In genomic region chr7:149239345-149240143, GRCh38 we compare ENCODE assay signal across 8 cellular contexts. TPM values are rescaled to one million over a fixed set of nuclear protein-coding genes. Genes with fewer than 3 reads are reported as not detected.
DNase-seq lines count a peak whose midpoint lies in the region; ATAC-seq and TF ChIP-seq lines count a peak whose summit lies in the region.

TSS of gene ZNF212 (plus strand) at chr7:149239651. CDS start at chr7:149239779, 128 bp downstream.

- H3K4me1 ChIP-seq in SJSA1 (replicated peaks), result peaks cover 15% of the 10 kb centered on the region
- peaks cover 8% of the 10 kb centered on the region for H3K4me1 ChIP-seq in testis

- H3K36me3 ChIP-seq in GM06990 (ENCODE audit: control insufficient read depth, insufficient read depth, low read length), result no peaks in the 10 kb centered on the region
- H3K36me3 ChIP-seq in SJSA1, result peaks cover 13% of the 10 kb centered on the region
- H3K36me3 ChIP-seq in testis (ENCODE audit: low read depth, missing control alignments), result no peaks in the 10 kb centered on the region

- CTCF ChIA-PET in HEK293T (lab: Yijun Ruan, JAX), result interaction anchor here (1.0 kb wide), 1 partner anchor 11 kb away, joined by 3 read pairs; no protein-coding TSS in a partner anchor

- H3K9me3 ChIP-seq in SJSA1 (replicated peaks) (no peaks in the 10 kb centered on the region), testis (no peaks in the 10 kb centered on the region)

- peak; percentile 99 for ATAC-seq in omental fat pad (ENCODE audit: low FRiP score)

- TF ChIP-seq CTCF in GM06990 (IDR thresholded peaks at IDR 0.05; ENCODE audit: insufficient read depth, low read length, poor library complexity, severe bottlenecking), result peak; percentile 93
- TF ChIP-seq CTCF in omental fat pad (IDR thresholded peaks at IDR 0.05), result peak in 1 of 3 donors; percentile 58
- TF ChIP-seq CTCF in testis (IDR thresholded peaks at IDR 0.05), result peak; percentile 83 to 96 (median 84)

- 1% methylated on average over 13 to 63 of the region's 64 CpGs for WGBS in testis, 2 donors

- no peak for TF ChIP-seq POLR2A in testis (IDR thresholded peaks at IDR 0.05)

- peak; percentile 86 for DNase-seq in GM06990 (ENCODE audit: extremely low read depth, insufficient read length)
- DNase-seq in HEK293T (ENCODE audit: extremely low spot score), result peak; percentile 100
- peak; percentile 90 for DNase-seq in MV-4-11 (lab: John Stamatoyannopoulos, UW)
- DNase-seq in SJSA1 (ENCODE audit: low read depth in 1 of 2, low spot score in 2 of 2), result peak; percentile 84 to 88
- DNase-seq in activated naive CD4-positive, alpha-beta T cell (lab: John Stamatoyannopoulos, UW), result peak; percentile 64 to 85 (median 74)
- peak; percentile 96 for DNase-seq in germinal center (ENCODE audit: low spot score)
- DNase-seq in omental fat pad (ENCODE audit: low spot score), result peak; percentile 77
- DNase-seq in testis, result peak; percentile 96

- H3K27me3 ChIP-seq in GM06990 (replicated peaks; ENCODE audit: control insufficient read depth, insufficient read depth, low read length), result no peaks in the 10 kb centered on the region
- H3K27me3 ChIP-seq in SJSA1 (replicated peaks), result no peaks in the 10 kb centered on the region
- no peaks in the 10 kb centered on the region for H3K27me3 ChIP-seq in testis

- intact Hi-C loops in testis (cut with DNase I; ENCODE audit: low total_unique reads), result no loop called here

- H3K27ac ChIP-seq in SJSA1 (peak within 1 kb of the TSS; percentile 14), testis (peak within 1 kb of the TSS; percentile 45 to 79)

- POLR2A ChIA-PET in HEK293T (lab: Yijun Ruan, JAX), result interaction anchor here (0.9 to 1.5 kb wide), 4 partner anchors 10 to 23 kb away, joined by 3 to 7 read pairs (median 4); partner anchors contain the start of gene ZNF783

- H3K4me3 ChIP-seq in GM06990 (replicated peaks; ENCODE audit: low read depth, low read length) (peak within 1 kb of the TSS; percentile 95), SJSA1 (peak within 1 kb of the TSS; percentile 88), testis (peak within 1 kb of the TSS; percentile 73 to 90)

TF ChIP-seq in HEK293T, 16 proteins besides CTCF, POLR2A, EP300 and RAD21:
- TF ChIP-seq HDGF (IDR thresholded peaks at IDR 0.05; ENCODE audit: borderline replicate concordance) (peak; percentile 83; the same call in 1 of the 2 replicates), PKNOX1 (IDR thresholded peaks at IDR 0.05) (peak; percentile 93), TARDBP (IDR thresholded peaks at IDR 0.05) (no peak), L3MBTL2 (conservative IDR thresholded peaks at IDR 0.05) (peak; percentile 35), ELF4 (IDR thresholded peaks at IDR 0.05) (peak; percentile 55; the same call in 1 of the 2 replicates), ZNF384 (IDR thresholded peaks at IDR 0.05) (no peak), SP1 (IDR thresholded peaks at IDR 0.05) (no peak)

RNA-seq across cellular contexts. Expression of gene ZNF212, which starts in this region (rescaled TPM):
- total RNA-seq in SJSA1 (2014; rRNA removed; shearing (Covaris generic)), result 3.7 and 6.3 TPM in 2 replicates
- total RNA-seq in omental fat pad (1 to 10 TPM; 2.4 to 8.5 (median 5.0) TPM), testis (10 to 100 TPM; 23.1 to 24.2 TPM)
- 17.2 TPM for polyA plus RNA-seq in testis (ENCODE audit: insufficient read depth, low read depth, low replicate concordance)

Comparison
In these comparisons a context has a peak if more than half of its experiments do, and no peak if none do; other contexts are left out.
1. Peak in every context shown above with its lines: DNase-seq, ATAC-seq, H3K4me3 ChIP-seq and H3K27ac ChIP-seq.